Comparison of ENCODE assay signal across 26 cellular contexts in the genomic region with DNA sequence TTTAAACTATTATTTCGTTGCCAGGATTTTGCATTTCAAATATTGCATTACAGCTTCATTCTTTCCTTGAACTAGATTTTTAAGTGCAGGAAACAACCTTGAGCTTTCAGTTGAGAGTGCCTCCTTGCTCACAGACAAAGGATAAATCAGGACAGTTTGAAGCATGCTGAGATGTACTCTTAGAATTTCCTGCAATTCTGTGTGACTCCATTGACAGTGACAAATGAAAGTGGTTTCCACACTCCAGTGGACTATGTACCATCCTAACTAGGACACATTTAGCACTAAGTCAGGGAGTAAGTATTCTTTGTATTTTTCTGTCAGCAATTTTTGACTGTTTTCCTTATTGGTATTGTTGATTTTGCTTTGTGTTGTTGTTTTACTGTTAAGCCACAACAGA.
A peak's percentile ranks its signal among the peaks of the same experiment; 100 is the strongest.
DNase-seq lines count a peak whose midpoint lies in the region; ATAC-seq, FAIRE-seq and TF ChIP-seq lines count a peak whose summit lies in the region.
"Had no signal": no experiment of that assay in that cellular context is flagged by ENCODE, and none has a peak within 500 bp of the region (broad histone marks: within the 10 kb centered on the region; RNA-seq: fewer than 3 reads in every experiment).

No MANE protein-coding gene starts in this region.

- no peak for TF ChIP-seq EP300 in A549 (IDR thresholded peaks at IDR 0.05)

- H3K4me2 ChIP-seq in A549 = no peak overlapping the region
- H3K4me2 ChIP-seq: BLaER1 treated with 17β-estradiol and CSF1 and Interleukin-3, amounts not matched to agents 10 nM and 100 nM had no signal

- H3K9me3 ChIP-seq in A549 (no peaks in the 10 kb centered on the region), liver (ENCODE audit: control insufficient read depth in 4 of 4, low read length in 3 of 4) (no peaks in the 10 kb centered on the region)
- H3K9me3 ChIP-seq: BLaER1 treated with 17β-estradiol and CSF1 and Interleukin-3, amounts not matched to agents 10 nM and 100 nM had no signal

- H3K27ac ChIP-seq in A549 (no peak overlapping the region), liver (ENCODE audit: low read depth in 1 of 2, low read length in 2 of 2) (no peak overlapping the region)
- H3K27ac ChIP-seq: 22Rv1; BLaER1 treated with 17β-estradiol and CSF1 and Interleukin-3, amounts not matched to agents 10 nM and 100 nM; C4-2B had no signal

- 5% methylated on average over 1 of the region's 1 CpG for WGBS in A549 (ENCODE audit: missing lambda C conversion rate)
- WGBS in liver = 73% methylated on average over 1 of the region's 1 CpG

- H3K4me1 ChIP-seq in A549 = no peaks in the 10 kb centered on the region
- no peaks in the 10 kb centered on the region for H3K4me1 ChIP-seq in liver (ENCODE audit: control insufficient read depth in 4 of 4, insufficient read depth in 4 of 4, low read length in 3 of 4)
- H3K4me1 ChIP-seq: BLaER1 treated with 17β-estradiol and CSF1 and Interleukin-3, amounts not matched to agents 10 nM and 100 nM had no signal

- TF ChIP-seq CTCF in A549 (IDR thresholded peaks at IDR 0.05) (no peak), liver (IDR thresholded peaks at IDR 0.05; ENCODE audit: low read depth, low read length, missing input control) (no peak)

- no peak for ATAC-seq in A549
- peak; percentile 77 for ATAC-seq in left lobe of liver
- ATAC-seq in GM19397 (IDR thresholded peaks at IDR 0.05; ENCODE audit: unreplicated experiment) = no peak
- ATAC-seq in GM21423 (IDR thresholded peaks at IDR 0.05; ENCODE audit: unreplicated experiment) = no peak
- ATAC-seq: GM12878 had no signal

- no peak for TF ChIP-seq POLR2A in A549 (IDR thresholded peaks at IDR 0.05; ENCODE audit: low read length)

- POLR2A ChIA-PET in A549 (lab: Yijun Ruan, JAX) = no interaction called here

- no peak for DNase-seq in A549 (ENCODE audit: low read depth in 1 of 2, low spot score in 1 of 2)
- DNase-seq in HuH-7 (ENCODE audit: low spot score) = peak; percentile 18
- DNase-seq in left lobe of liver (ENCODE audit: low spot score) = no peak
- DNase-seq in NCI-H128 (lab: John Stamatoyannopoulos, UW; ENCODE audit: unreplicated experiment) = no peak
- no peak for DNase-seq in NCI-H69 (lab: John Stamatoyannopoulos, UW)
- DNase-seq: AML-193; CD4-positive, alpha-beta memory T cell; CD4-positive, CD25-positive, alpha-beta regulatory T cell; CD8-positive, alpha-beta memory T cell; COR-L47; DMS 273 treated with DMSO at 0.1 percent for 48 hours; DMS153; DMS53; DMS79; DND-41; EL; GDM1 had no signal

- no peak overlapping the region for H3K9ac ChIP-seq in liver (ENCODE audit: low read depth in 1 of 2, low read length in 2 of 2)
- H3K9ac ChIP-seq: BLaER1 treated with 17β-estradiol and CSF1 and Interleukin-3, amounts not matched to agents 10 nM and 100 nM had no signal

- TF ChIP-seq RAD21 in A549 (conservative IDR thresholded peaks at IDR 0.05 in 1 of 2, IDR thresholded peaks at IDR 0.05 in 1 of 2) (no peak), liver (IDR thresholded peaks at IDR 0.05) (no peak)

- no peak overlapping the region for H3K4me3 ChIP-seq in A549
- no peak overlapping the region for H3K4me3 ChIP-seq in liver (ENCODE audit: low read depth in 1 of 3, low read length in 3 of 3)
- H3K4me3 ChIP-seq: BLaER1 treated with 17β-estradiol and CSF1 and Interleukin-3, amounts not matched to agents 10 nM and 100 nM; GM12878 had no signal

- no peaks in the 10 kb centered on the region for H3K36me3 ChIP-seq in liver (ENCODE audit: control insufficient read depth in 4 of 4, insufficient read depth in 3 of 4, low read depth in 1 of 4, low read length in 3 of 4)
- H3K36me3 ChIP-seq: BLaER1 treated with 17β-estradiol and CSF1 and Interleukin-3, amounts not matched to agents 10 nM and 100 nM had no signal

- CTCF ChIA-PET in A549 (lab: Yijun Ruan, JAX) = interaction anchor here (0.6 to 1.3 kb wide), 2 partner anchors 17 to 129 kb away, joined by 3 read pairs; no protein-coding TSS in a partner anchor

- FAIRE-seq in A549 (lab: Jason Lieb, UNC) = peak; percentile 36
- FAIRE-seq: GM12878, GM12892, GM18507 had no signal

- no peaks in the 10 kb centered on the region for H3K27me3 ChIP-seq in liver (ENCODE audit: control insufficient read depth in 4 of 4, insufficient read depth in 4 of 4, low read length in 3 of 4)
- H3K27me3 ChIP-seq: BLaER1 treated with 17β-estradiol and CSF1 and Interleukin-3, amounts not matched to agents 10 nM and 100 nM had no signal

TF ChIP-seq in A549, 52 proteins besides CTCF, POLR2A, EP300 and RAD21 (continues in another document):
- TF ChIP-seq RNF2 (IDR thresholded peaks at IDR 0.05; ENCODE audit: borderline replicate concordance, low read depth) (no peak), NPAS2 (CRISPR knock-in tag; IDR thresholded peaks at IDR 0.05; ENCODE audit: borderline replicate concordance) (no peak), HDAC2 (IDR thresholded peaks at IDR 0.05) (no peak), HOXB5 (CRISPR knock-in tag; IDR thresholded peaks at IDR 0.05) (no peak), EHMT2 (IDR thresholded peaks at IDR 0.05; ENCODE audit: low read depth) (no peak), ZNF302 (CRISPR knock-in tag; IDR thresholded peaks at IDR 0.05) (no peak), ESRRA (IDR thresholded peaks at IDR 0.05; ENCODE audit: borderline replicate concordance, low read length) (no peak)
- TF ChIP-seq, protein P1, sequence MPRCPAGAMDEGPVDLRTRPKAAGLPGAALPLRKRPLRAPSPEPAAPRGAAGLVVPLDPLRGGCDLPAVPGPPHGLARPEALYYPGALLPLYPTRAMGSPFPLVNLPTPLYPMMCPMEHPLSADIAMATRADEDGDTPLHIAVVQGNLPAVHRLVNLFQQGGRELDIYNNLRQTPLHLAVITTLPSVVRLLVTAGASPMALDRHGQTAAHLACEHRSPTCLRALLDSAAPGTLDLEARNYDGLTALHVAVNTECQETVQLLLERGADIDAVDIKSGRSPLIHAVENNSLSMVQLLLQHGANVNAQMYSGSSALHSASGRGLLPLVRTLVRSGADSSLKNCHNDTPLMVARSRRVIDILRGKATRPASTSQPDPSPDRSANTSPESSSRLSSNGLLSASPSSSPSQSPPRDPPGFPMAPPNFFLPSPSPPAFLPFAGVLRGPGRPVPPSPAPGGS (IDR thresholded peaks at IDR 0.05) = no peak
- TF ChIP-seq, protein P2, sequence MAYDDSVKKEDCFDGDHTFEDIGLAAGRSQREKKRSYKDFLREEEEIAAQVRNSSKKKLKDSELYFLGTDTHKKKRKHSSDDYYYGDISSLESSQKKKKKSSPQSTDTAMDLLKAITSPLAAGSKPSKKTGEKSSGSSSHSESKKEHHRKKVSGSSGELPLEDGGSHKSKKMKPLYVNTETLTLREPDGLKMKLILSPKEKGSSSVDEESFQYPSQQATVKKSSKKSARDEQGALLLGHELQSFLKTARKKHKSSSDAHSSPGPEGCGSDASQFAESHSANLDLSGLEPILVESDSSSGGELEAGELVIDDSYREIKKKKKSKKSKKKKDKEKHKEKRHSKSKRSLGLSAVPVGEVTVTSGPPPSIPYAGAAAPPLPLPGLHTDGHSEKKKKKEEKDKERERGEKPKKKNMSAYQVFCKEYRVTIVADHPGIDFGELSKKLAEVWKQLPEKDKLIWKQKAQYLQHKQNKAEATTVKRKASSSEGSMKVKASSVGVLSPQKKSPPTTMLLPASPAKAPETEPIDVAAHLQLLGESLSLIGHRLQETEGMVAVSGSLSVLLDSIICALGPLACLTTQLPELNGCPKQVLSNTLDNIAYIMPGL (CRISPR knock-in tag; IDR thresholded peaks at IDR 0.05; ENCODE audit: borderline replicate concordance) = no peak

TF ChIP-seq in liver, 16 proteins besides CTCF, POLR2A, EP300 and RAD21:
- TF ChIP-seq HNF4A (conservative IDR thresholded peaks at IDR 0.05) (peak; percentile 37 to 41), TAF1 (conservative IDR thresholded peaks at IDR 0.05) (no peak)
- TF ChIP-seq, protein P3, sequence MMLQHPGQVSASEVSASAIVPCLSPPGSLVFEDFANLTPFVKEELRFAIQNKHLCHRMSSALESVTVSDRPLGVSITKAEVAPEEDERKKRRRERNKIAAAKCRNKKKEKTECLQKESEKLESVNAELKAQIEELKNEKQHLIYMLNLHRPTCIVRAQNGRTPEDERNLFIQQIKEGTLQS (IDR thresholded peaks at IDR 0.05) = no peak
